Comparison of ENCODE assay signal across 28 cellular contexts in genomic region chr1:151590961-151591360, GRCh38.
"Had no signal": no experiment of that assay in that cellular context is flagged by ENCODE, and none has a peak within 500 bp of the region (broad histone marks: within the 10 kb centered on the region; RNA-seq: fewer than 3 reads in every experiment).

No MANE protein-coding gene starts in this region.

- H3K4me1 ChIP-seq: ascending aorta had no signal

- H3K9me3 ChIP-seq: ascending aorta had no signal

- H3K36me3 ChIP-seq: ascending aorta, cardiac muscle cell had no signal

- H3K4me3 ChIP-seq: ascending aorta, cardiac muscle cell had no signal

- H3K27ac ChIP-seq: ascending aorta, cardiac muscle cell, VCaP had no signal

- DNase-seq: activated B cell treated with CpG ODN at 0.5 μM for 24 hours; activated CD4-positive, alpha-beta memory T cell treated with anti-CD3 and anti-CD28 coated beads for 36 hours; activated CD4-positive, alpha-beta T cell treated with anti-CD3 and anti-CD28 coated beads for 4 hours; activated CD4-positive, alpha-beta T cell treated with anti-CD3 and anti-CD28 coated beads, Interleukin-2, amount 10 ng/mL, durations not matched to agents 24 days and 14 days; activated CD4-positive, alpha-beta T cell treated with anti-CD3 and anti-CD28 coated beads, Interleukin-2, amount 50 U/mL, for 1 hour; activated CD4-positive, alpha-beta T cell treated with anti-CD3 and anti-CD28 coated beads, Interleukin-2, amount 50 U/mL, for 4 hours; activated CD4-positive, CD25-positive, alpha-beta regulatory T cell treated with anti-CD3 and anti-CD28 coated beads, Interleukin-2, amount 50 U/mL, for 72 hours; activated CD8-positive, alpha-beta memory T cell treated with anti-CD3 and anti-CD28 coated beads, Interleukin-2, amount 50 U/mL, for 4 hours; activated CD8-positive, alpha-beta T cell treated with anti-CD3 and anti-CD28 coated beads for 36 hours; activated effector memory CD4-positive, alpha-beta T cell treated with Interleukin-2 at 50 U/mL for 16 hours; activated gamma-delta T cell; activated naive CD4-positive, alpha-beta T cell treated with anti-CD3 and anti-CD28 coated beads, Interleukin-2, amount 10 ng/mL, durations not matched to agents 7 days and 5 days; activated naive CD4-positive, alpha-beta T cell treated with Interleukin-2 at 50 U/mL for 16 hours; activated naive CD8-positive, alpha-beta T cell treated with anti-CD3 and anti-CD28 coated beads, Interleukin-2, amount 10 ng/mL, durations not matched to agents 7 days and 5 days; activated naive CD8-positive, alpha-beta T cell treated with anti-CD3 and anti-CD28 coated beads, Interleukin-2, amount 50 U/mL, for 24 hours; activated T-cell treated with anti-CD3 and anti-CD28 coated beads for 4 hours; activated T-cell treated with anti-CD3 and anti-CD28 coated beads, Interleukin-2, amount 50 U/mL, for 1 hour; activated T-cell treated with anti-CD3 and anti-CD28 coated beads, Interleukin-2, amount 50 U/mL, for 48 hours; amygdala; anterior cingulate cortex; caudate nucleus; cerebellar nuclear complex; T-helper 1 cell; T-helper 2 cell; T-helper 9 cell had no signal

- H3K27me3 ChIP-seq: ascending aorta had no signal
